ENCODE assay signal across 27 cellular contexts in genomic region chr2:241913703-241914102, GRCh38. TPM values are rescaled to one million over a fixed set of nuclear protein-coding genes. Genes with fewer than 3 reads are reported as not detected.
DNase-seq lines count a peak whose midpoint lies in the region; ATAC-seq, FAIRE-seq and TF ChIP-seq lines count a peak whose summit lies in the region.
"Had no signal": no experiment of that assay in that cellular context is flagged by ENCODE, and none has a peak within 500 bp of the region (broad histone marks: within the 10 kb centered on the region; RNA-seq: fewer than 3 reads in every experiment).

No MANE protein-coding gene starts in this region.

- no peak for TF ChIP-seq RAD21 in K562 (CRISPR knock-in tag; conservative IDR thresholded peaks at IDR 0.05 in 1 of 2, IDR thresholded peaks at IDR 0.05 in 1 of 2)

- DNase-seq in D341Med (ENCODE audit: low spot score) (peak; percentile 6), K562 (ENCODE audit: extremely low read depth in 1 of 4, low spot score in 3 of 4) (no peak), neuronal stem cell (ENCODE audit: low spot score) (no peak), type B pancreatic cell (ENCODE audit: extremely low spot score, unreplicated experiment) (peak; percentile 32), NCI-H1436 treated with DMSO at 0.1 percent for 48 hours (lab: John Stamatoyannopoulos, UW) (no peak), NCI-H524 treated with DMSO at 0.1 percent for 48 hours (lab: John Stamatoyannopoulos, UW) (no peak), hippocampal formation (lab: John Stamatoyannopoulos, UW) (no peak)
- DNase-seq in activated CD8-positive, alpha-beta memory T cell treated with anti-CD3 and anti-CD28 coated beads, Interleukin-2, amount 50 U/mL, for 48 hours: no peak
- DNase-seq: AML-193; Calu3; CD4-positive, alpha-beta memory T cell; DMS 273 treated with DMSO at 0.1 percent for 48 hours; DMS53; DND-41; EL; GM23248; HCEC 1CT; HFFc6 had no signal

- H4K8ac ChIP-seq in neuronal stem cell (ENCODE audit: low read depth, low read length): no peak overlapping the region

- POLR2A ChIA-PET in K562 (lab: Yijun Ruan, JAX): no interaction called here

- H3K4me1 Mint-ChIP-seq in type B pancreatic cell (ENCODE audit: unreplicated experiment): no peaks in the 10 kb centered on the region
- H3K4me1 Mint-ChIP-seq: CD4-positive, alpha-beta memory T cell had no signal

- no TSS peak for BruUV-seq in K562 (replicated peaks; lab: Mats Ljungman, UMichigan)

- H3K4me2 ChIP-seq in K562 (ENCODE audit: insufficient read depth, low read length) (no peak overlapping the region), neuronal stem cell (ENCODE audit: insufficient read depth, low read length, poor library complexity, severe bottlenecking) (no peak overlapping the region)
- H3K4me2 ChIP-seq: KMS-11 had no signal

- no peak for TF ChIP-seq EP300 in K562 (IDR thresholded peaks at IDR 0.05; ENCODE audit: low read length)

- WGBS in K562 (ENCODE audit: insufficient coverage, low coverage, missing lambda C conversion rate): 32% methylated on average over 4 of the region's 4 CpGs
- no CpG with 5 or more reads among the region's 4 CpGs for WGBS in neuronal stem cell (ENCODE audit: extremely low coverage in 2 of 2, insufficient read length in 2 of 2, insufficient replicate concordance in 1 of 2), 2 donors

- H3K4me1 ChIP-seq in K562 (replicated peaks in 1 of 2; ENCODE audit: control insufficient read depth in 2 of 2, insufficient read depth in 2 of 2, low read length in 2 of 2): peaks cover 0 to 4% of the 10 kb centered on the region in 2 experiments; a peak in 2 of 5 replicates
- no peaks in the 10 kb centered on the region for H3K4me1 ChIP-seq in neuronal stem cell (ENCODE audit: control insufficient read depth in 2 of 2, insufficient read depth in 1 of 2, low read depth in 1 of 2, low read length in 2 of 2)

- H3K27me3 ChIP-seq in K562 (ENCODE audit: control insufficient read depth in 2 of 2, insufficient read depth in 2 of 2, low read length in 2 of 2) (no peaks in the 10 kb centered on the region), neuronal stem cell (ENCODE audit: control insufficient read depth in 3 of 3, insufficient read depth in 3 of 3, low read depth in 1 of 3, low read length in 3 of 3) (no peaks in the 10 kb centered on the region)

- H2BK120ac ChIP-seq in neuronal stem cell (ENCODE audit: low read depth, low read length): no peak overlapping the region

- intact Hi-C loops in K562 (cut with micrococcal nuclease): no loop called here

- no peak overlapping the region for H2BK5ac ChIP-seq in neuronal stem cell (ENCODE audit: low read length)

- no peaks in the 10 kb centered on the region for H4K20me1 ChIP-seq in K562 (replicated peaks; ENCODE audit: control insufficient read depth, insufficient read depth, low read length)

- H3K9me1 ChIP-seq in K562 (ENCODE audit: control insufficient read depth, insufficient read depth, low read length): no peaks in the 10 kb centered on the region

- no peaks in the 10 kb centered on the region for H3K79me2 ChIP-seq in K562 (ENCODE audit: control insufficient read depth, insufficient read depth, low read length)

- peaks cover 3% of the 10 kb centered on the region for H3K36me3 Mint-ChIP-seq in type B pancreatic cell

- no peak overlapping the region for H3K27ac Mint-ChIP-seq in type B pancreatic cell
- H3K27ac Mint-ChIP-seq: CD4-positive, alpha-beta memory T cell; HFFc6 had no signal

- no peaks in the 10 kb centered on the region for H3K79me1 ChIP-seq in neuronal stem cell (ENCODE audit: low read depth, low read length)

- H3K9me3 Mint-ChIP-seq in type B pancreatic cell: peaks cover 28% of the 10 kb centered on the region

- no peak overlapping the region for H3K4me3 ChIP-seq in K562
- H3K4me3 ChIP-seq in neuronal stem cell (ENCODE audit: low read length in 2 of 2): no peak overlapping the region
- H3K4me3 ChIP-seq: GM12878, GM23248 had no signal

- no peak for FAIRE-seq in K562 (lab: Jason Lieb, UNC)
- FAIRE-seq: A204.1, GM12878, GM19239, H54, HTR-8/SVneo had no signal

- H3K9me3 ChIP-seq in K562 (replicated peaks; ENCODE audit: control insufficient read depth, insufficient read depth, low read depth, low read length): no peaks in the 10 kb centered on the region
- H3K9me3 ChIP-seq in neuronal stem cell (replicated peaks in 1 of 2; ENCODE audit: control insufficient read depth in 2 of 2, insufficient read depth in 1 of 2, low read depth in 1 of 2, low read length in 2 of 2): peaks cover 0 to 13% of the 10 kb centered on the region in 2 donors

- H2BK15ac ChIP-seq in neuronal stem cell (ENCODE audit: low read length): no peak overlapping the region

- in situ Hi-C loops in K562 (cut with MboI): no loop called here

- no peak overlapping the region for H3K9ac ChIP-seq in K562 (ENCODE audit: insufficient read depth in 1 of 2, low read depth in 2 of 2, low read length in 2 of 2)
- peak overlapping the region; percentile 68 for H3K9ac ChIP-seq in neuronal stem cell (ENCODE audit: low read depth, low read length, poor library complexity)
- H3K9ac ChIP-seq: GM23248, KMS-11 had no signal

- H3K27me3 Mint-ChIP-seq in type B pancreatic cell: peaks cover 6% of the 10 kb centered on the region
- H3K27me3 Mint-ChIP-seq: CD4-positive, alpha-beta memory T cell had no signal

- no peak overlapping the region for H2AK5ac ChIP-seq in neuronal stem cell (ENCODE audit: low read depth, low read length)

- H3K27ac ChIP-seq in K562 (ENCODE audit: extremely low read depth, low read depth, low read length) (no peak overlapping the region), neuronal stem cell (replicated peaks; ENCODE audit: low read length) (no peak overlapping the region)
- H3K27ac ChIP-seq: C4-2B, GM23248, KMS-11 had no signal

- CTCF ChIA-PET in K562 (lab: Yijun Ruan, JAX; ENCODE audit: low intra/inter-chr PET ratio): no interaction called here

- no peak overlapping the region for H3K4ac ChIP-seq in neuronal stem cell (ENCODE audit: low read length)

- H3K14ac ChIP-seq in neuronal stem cell (ENCODE audit: low read length): peak overlapping the region; percentile 50

- TF ChIP-seq POLR2A in K562 (conservative IDR thresholded peaks at IDR 0.05): no peak

- no peak overlapping the region for H3K18ac ChIP-seq in neuronal stem cell (ENCODE audit: low read length)

- TF ChIP-seq CTCF in K562 (IDR thresholded peaks at IDR 0.05 in 2 of 3, conservative IDR thresholded peaks at IDR 0.05 in 1 of 3; ENCODE audit: insufficient read depth in 2 of 3, low read depth in 1 of 3, low read length in 3 of 3): no peak
- TF ChIP-seq CTCF in type B pancreatic cell (conservative IDR thresholded peaks at IDR 0.05): no peak

- ATAC-seq in K562: no peak
- ATAC-seq: GM12878 had no signal

- no peak overlapping the region for H4K91ac ChIP-seq in neuronal stem cell (ENCODE audit: low read depth, low read length, poor library complexity)

- H2BK12ac ChIP-seq in neuronal stem cell (ENCODE audit: low read length): no peak overlapping the region

- H2AFZ ChIP-seq in K562 (ENCODE audit: low read depth, low read length) (no peak overlapping the region), neuronal stem cell (ENCODE audit: low read length) (no peak overlapping the region)
- H2AFZ ChIP-seq: GM23248 had no signal

- H3K23ac ChIP-seq in neuronal stem cell (ENCODE audit: low read depth, low read length, poor library complexity): no peak overlapping the region

- H3K4me3 Mint-ChIP-seq in type B pancreatic cell: no peak overlapping the region
- H3K4me3 Mint-ChIP-seq: CD4-positive, alpha-beta memory T cell; HFFc6 had no signal

- H3K36me3 ChIP-seq in K562 (ENCODE audit: control insufficient read depth, insufficient read depth, low read length): no peaks in the 10 kb centered on the region
- no peaks in the 10 kb centered on the region for H3K36me3 ChIP-seq in neuronal stem cell (replicated peaks in 1 of 2; ENCODE audit: control insufficient read depth in 2 of 2, insufficient read depth in 2 of 2, low read length in 2 of 2)

RNA-seq across cellular contexts. Expression of gene RTP5, which starts 44.2 kb away (rescaled TPM):
- total RNA-seq in K562 (2011; cell fraction: chromatin; rRNA removed; ENCODE audit: low replicate concordance): not detected in 2 replicates
- total RNA-seq in K562 (2011; cell fraction: nucleolus; rRNA removed): not detected in 2 replicates
- not detected in 2 replicates for total RNA-seq in K562 (2011; cell fraction: nucleoplasm; rRNA removed)
- total RNA-seq in K562 (2014; rRNA removed) (not detected in 2 replicates), K562 (2014; rRNA removed; fragmentation: Illumina TruSeq; extraction: Trizol) (not detected in 2 replicates), K562 (2015; rRNA removed; fragmentation: Illumina TruSeq; extraction: Trizol) (not detected in 2 replicates), K562 (2021) (not detected in 2 replicates), type B pancreatic cell (ENCODE audit: low replicate concordance) (not detected in 2 replicates)
- polyA plus RNA-seq in K562 (2011; rRNA removed) (not detected in 2 replicates), K562 (2014; fragmentation: Illumina TruSeq; extraction: Trizol) (not detected in 2 replicates), K562 (2014; fragmentation: Nextera tagmentation; extraction: Ambion mirVana) (not detected), K562 (2014; rRNA removed) (not detected in 2 replicates)
- not detected in 2 replicates for polyA plus RNA-seq in K562 (2011; cell fraction: cytosol; rRNA removed)
- not detected in 2 replicates for polyA plus RNA-seq in K562 (2011; cell fraction: nucleus; rRNA removed)
- polyA plus RNA-seq in K562 (2012): not detected in 2 replicates
- polyA minus RNA-seq in K562 (2011; rRNA and poly(A)+ RNA removed): not detected in 2 replicates
- polyA minus RNA-seq in K562 (2011; cell fraction: cytosol; rRNA and poly(A)+ RNA removed): not detected in 2 replicates
- not detected in 2 replicates for polyA minus RNA-seq in K562 (2011; cell fraction: nucleus; rRNA and poly(A)+ RNA removed)
- polyA plus RNA-seq in neuronal stem cell (2013, experiment 1 of 2): not detected
- polyA plus RNA-seq in neuronal stem cell (2013, experiment 2 of 2): not detected
- total RNA-seq: Calu3, G401, GM12878, GM23248, HFFc6 had no signal
- polyA plus RNA-seq: BJ; CD4-positive, alpha-beta memory T cell; GM23248 had no signal

RNA-seq across cellular contexts. Expression of gene PDCD1, which starts 55.0 kb away (rescaled TPM):
- 0.88 and 5.3 TPM in 2 replicates for total RNA-seq in K562 (2011; cell fraction: chromatin; rRNA removed; ENCODE audit: low replicate concordance)
- total RNA-seq in K562 (2011; cell fraction: nucleolus; rRNA removed): 7.6 and 13.2 TPM in 2 replicates
- 4.0 and 4.3 TPM in 2 replicates for total RNA-seq in K562 (2011; cell fraction: nucleoplasm; rRNA removed)
- total RNA-seq in K562 (2014; rRNA removed) (1.3 and 2.0 TPM in 2 replicates), K562 (2014; rRNA removed; fragmentation: Illumina TruSeq; extraction: Trizol) (0.15 TPM in 1 of 2 replicates, not detected in the other), K562 (2015; rRNA removed; fragmentation: Illumina TruSeq; extraction: Trizol) (0.25 and 0.53 TPM in 2 replicates), K562 (2021) (0.87 and 1.0 TPM in 2 replicates), type B pancreatic cell (ENCODE audit: low replicate concordance) (not detected in 2 replicates)
- polyA plus RNA-seq in K562 (2011; rRNA removed) (2.3 and 2.5 TPM in 2 replicates), K562 (2014; fragmentation: Illumina TruSeq; extraction: Trizol) (0.28 and 0.90 TPM in 2 replicates), K562 (2014; fragmentation: Nextera tagmentation; extraction: Ambion mirVana) (not detected), K562 (2014; rRNA removed) (1.1 TPM in 2 replicates)
- 3.0 and 16.0 TPM in 2 replicates for polyA plus RNA-seq in K562 (2011; cell fraction: cytosol; rRNA removed)
- 1.8 and 6.6 TPM in 2 replicates for polyA plus RNA-seq in K562 (2011; cell fraction: nucleus; rRNA removed)
- 1.0 and 1.2 TPM in 2 replicates for polyA plus RNA-seq in K562 (2012)
- polyA minus RNA-seq in K562 (2011; rRNA and poly(A)+ RNA removed): 0.18 and 0.56 TPM in 2 replicates
- 1.8 and 2.1 TPM in 2 replicates for polyA minus RNA-seq in K562 (2011; cell fraction: cytosol; rRNA and poly(A)+ RNA removed)
- 0.56 and 0.94 TPM in 2 replicates for polyA minus RNA-seq in K562 (2011; cell fraction: nucleus; rRNA and poly(A)+ RNA removed)
- polyA plus RNA-seq in neuronal stem cell (2013, experiment 1 of 2): not detected
- not detected for polyA plus RNA-seq in neuronal stem cell (2013, experiment 2 of 2)
- total RNA-seq: Calu3, G401, GM23248, HFFc6 had no signal
- polyA plus RNA-seq: BJ, GM23248 had no signal

Comparison
In these comparisons a context has a peak if more than half of its experiments do, and no peak if none do; other contexts are left out.
1. DNase-seq: peak in D341Med (single experiment) and type B pancreatic cell (single experiment); none in K562 (0 of 4), neuronal stem cell (single experiment), NCI-H1436 treated with DMSO at 0.1 percent for 48 hours (single experiment), NCI-H524 treated with DMSO at 0.1 percent for 48 hours (single experiment), hippocampal formation (0 of 2) and activated CD8-positive, alpha-beta memory T cell treated with anti-CD3 and anti-CD28 coated beads, Interleukin-2, amount 50 U/mL, for 48 hours (single experiment).